Comparison of ENCODE assay signal across 22 cellular contexts in genomic region chr18:67406678-67407077, GRCh38.
DNase-seq lines count a peak whose midpoint lies in the region; ATAC-seq and TF ChIP-seq lines count a peak whose summit lies in the region.
"Had no signal": no experiment of that assay in that cellular context is flagged by ENCODE, and none has a peak within 500 bp of the region (broad histone marks: within the 10 kb centered on the region; RNA-seq: fewer than 3 reads in every experiment).

No MANE protein-coding gene starts in this region.

- H3K4me3 ChIP-seq in BLaER1 treated with 17β-estradiol and CSF1 and Interleukin-3, amounts not matched to agents 10 nM and 100 nM: no peak overlapping the region
- H3K4me3 ChIP-seq: GM12878 had no signal

- no peaks in the 10 kb centered on the region for H3K36me3 ChIP-seq in BLaER1 treated with 17β-estradiol and CSF1 and Interleukin-3, amounts not matched to agents 10 nM and 100 nM
- H3K36me3 ChIP-seq: BE2C had no signal

- H3K27ac ChIP-seq in BLaER1 treated with 17β-estradiol and CSF1 and Interleukin-3, amounts not matched to agents 10 nM and 100 nM: no peak overlapping the region

- H3K4me2 ChIP-seq in BLaER1 treated with 17β-estradiol and CSF1 and Interleukin-3, amounts not matched to agents 10 nM and 100 nM: peak overlapping the region in 6 of 11 experiments; percentile 37 to 55 (median 42); a peak in 8 of 22 replicates

- peak; percentile 42; the same call in 1 of the 3 replicates for ATAC-seq in SK-N-SH treated with all-trans-retinoic acid at 6 μM for 48 hours
- no peak for ATAC-seq in GM18861 (IDR thresholded peaks at IDR 0.05; ENCODE audit: unreplicated experiment)
- no peak for ATAC-seq in HG03039 (IDR thresholded peaks at IDR 0.05; ENCODE audit: unreplicated experiment)
- ATAC-seq: GM12878 had no signal

- H4K20me1 ChIP-seq in BLaER1 treated with 17β-estradiol and CSF1 and Interleukin-3, amounts not matched to agents 10 nM and 100 nM: no peaks in the 10 kb centered on the region

- H3K27me3 ChIP-seq in BLaER1 treated with 17β-estradiol and CSF1 and Interleukin-3, amounts not matched to agents 10 nM and 100 nM: no peaks in the 10 kb centered on the region
- H3K27me3 ChIP-seq: BE2C had no signal

- no peaks in the 10 kb centered on the region for H3K9me3 ChIP-seq in BLaER1 treated with 17β-estradiol and CSF1 and Interleukin-3, amounts not matched to agents 10 nM and 100 nM (replicated peaks in 1 of 11)
- H3K9me3 ChIP-seq: BE2C had no signal

- no peak overlapping the region for H3K9ac ChIP-seq in BLaER1 treated with 17β-estradiol and CSF1 and Interleukin-3, amounts not matched to agents 10 nM and 100 nM

- DNase-seq in NOMO-1 treated with DMSO at 0.1 percent for 48 hours (lab: John Stamatoyannopoulos, UW; ENCODE audit: unreplicated experiment) (peak; percentile 6), NOMO-1 (lab: John Stamatoyannopoulos, UW; ENCODE audit: unreplicated experiment in 2 of 2) (no peak)
- DNase-seq: 8988T; ACHN; BE2C; C1 segment of cervical spinal cord; CD4-positive, alpha-beta memory T cell; CD4-positive, CD25-positive, alpha-beta regulatory T cell; CD8-positive, alpha-beta memory T cell; COR-L47; DMS 273 treated with DMSO at 0.1 percent for 48 hours; DMS153; DMS53; DMS79; DND-41; EL; GDM1 had no signal

- peaks cover 0 to 28% (median 15%) of the 10 kb centered on the region in 10 experiments; a peak in 12 of 20 replicates for H3K4me1 ChIP-seq in BLaER1 treated with 17β-estradiol and CSF1 and Interleukin-3, amounts not matched to agents 10 nM and 100 nM
- H3K4me1 ChIP-seq: BE2C had no signal

TF ChIP-seq in SK-N-SH treated with all-trans-retinoic acid at 6 μM for 48 hours, 23 proteins besides CTCF, POLR2A, EP300 and RAD21:
- TF ChIP-seq, protein P1, sequence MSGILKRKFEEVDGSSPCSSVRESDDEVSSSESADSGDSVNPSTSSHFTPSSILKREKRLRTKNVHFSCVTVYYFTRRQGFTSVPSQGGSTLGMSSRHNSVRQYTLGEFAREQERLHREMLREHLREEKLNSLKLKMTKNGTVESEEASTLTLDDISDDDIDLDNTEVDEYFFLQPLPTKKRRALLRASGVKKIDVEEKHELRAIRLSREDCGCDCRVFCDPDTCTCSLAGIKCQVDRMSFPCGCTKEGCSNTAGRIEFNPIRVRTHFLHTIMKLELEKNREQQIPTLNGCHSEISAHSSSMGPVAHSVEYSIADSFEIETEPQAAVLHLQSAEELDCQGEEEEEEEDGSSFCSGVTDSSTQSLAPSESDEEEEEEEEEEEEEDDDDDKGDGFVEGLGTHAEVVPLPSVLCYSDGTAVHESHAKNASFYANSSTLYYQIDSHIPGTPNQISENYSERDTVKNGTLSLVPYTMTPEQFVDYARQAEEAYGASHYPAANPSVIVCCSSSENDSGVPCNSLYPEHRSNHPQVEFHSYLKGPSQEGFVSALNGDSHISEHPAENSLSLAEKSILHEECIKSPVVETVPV (CRISPR knock-in tag; IDR thresholded peaks at IDR 0.05): no peak
- TF ChIP-seq TOX (CRISPR knock-in tag; IDR thresholded peaks at IDR 0.05; ENCODE audit: borderline replicate concordance): peak; percentile 56
- TF ChIP-seq ZC3H10 (CRISPR knock-in tag; IDR thresholded peaks at IDR 0.05): no peak
- TF ChIP-seq GLIS3 (CRISPR knock-in tag; IDR thresholded peaks at IDR 0.05): no peak
- TF ChIP-seq TSHZ2 (CRISPR knock-in tag; IDR thresholded peaks at IDR 0.05): no peak
- 0 out of 2 replicates have a peak, but pooled peaks have one; percentile 31 for TF ChIP-seq TCF4 (CRISPR knock-in tag; IDR thresholded peaks at IDR 0.05; ENCODE audit: borderline replicate concordance)
- peak; percentile 53 for TF ChIP-seq ISL1 (CRISPR knock-in tag; IDR thresholded peaks at IDR 0.05)
- no peak for TF ChIP-seq SNAI2 (CRISPR knock-in tag; IDR thresholded peaks at IDR 0.05)
- TF ChIP-seq, protein P2, sequence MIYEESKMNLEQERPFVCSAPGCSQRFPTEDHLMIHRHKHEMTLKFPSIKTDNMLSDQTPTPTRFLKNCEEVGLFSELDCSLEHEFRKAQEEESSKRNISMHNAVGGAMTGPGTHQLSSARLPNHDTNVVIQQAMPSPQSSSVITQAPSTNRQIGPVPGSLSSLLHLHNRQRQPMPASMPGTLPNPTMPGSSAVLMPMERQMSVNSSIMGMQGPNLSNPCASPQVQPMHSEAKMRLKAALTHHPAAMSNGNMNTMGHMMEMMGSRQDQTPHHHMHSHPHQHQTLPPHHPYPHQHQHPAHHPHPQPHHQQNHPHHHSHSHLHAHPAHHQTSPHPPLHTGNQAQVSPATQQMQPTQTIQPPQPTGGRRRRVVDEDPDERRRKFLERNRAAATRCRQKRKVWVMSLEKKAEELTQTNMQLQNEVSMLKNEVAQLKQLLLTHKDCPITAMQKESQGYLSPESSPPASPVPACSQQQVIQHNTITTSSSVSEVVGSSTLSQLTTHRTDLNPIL (CRISPR knock-in tag; IDR thresholded peaks at IDR 0.05; ENCODE audit: low read depth): no peak
- no peak for TF ChIP-seq ESRRG (CRISPR knock-in tag; IDR thresholded peaks at IDR 0.05)
- no peak for TF ChIP-seq ZNF70 (CRISPR knock-in tag; IDR thresholded peaks at IDR 0.05)
- no peak for TF ChIP-seq ARNTL (CRISPR knock-in tag; IDR thresholded peaks at IDR 0.05; ENCODE audit: borderline replicate concordance, low read depth)
TF ChIP-seq in SK-N-SH treated with all-trans-retinoic acid at 6 μM for 48 hours: peak in this region for 3.
